11 cellular contexts compared by ENCODE assay signal in the genomic region with DNA sequence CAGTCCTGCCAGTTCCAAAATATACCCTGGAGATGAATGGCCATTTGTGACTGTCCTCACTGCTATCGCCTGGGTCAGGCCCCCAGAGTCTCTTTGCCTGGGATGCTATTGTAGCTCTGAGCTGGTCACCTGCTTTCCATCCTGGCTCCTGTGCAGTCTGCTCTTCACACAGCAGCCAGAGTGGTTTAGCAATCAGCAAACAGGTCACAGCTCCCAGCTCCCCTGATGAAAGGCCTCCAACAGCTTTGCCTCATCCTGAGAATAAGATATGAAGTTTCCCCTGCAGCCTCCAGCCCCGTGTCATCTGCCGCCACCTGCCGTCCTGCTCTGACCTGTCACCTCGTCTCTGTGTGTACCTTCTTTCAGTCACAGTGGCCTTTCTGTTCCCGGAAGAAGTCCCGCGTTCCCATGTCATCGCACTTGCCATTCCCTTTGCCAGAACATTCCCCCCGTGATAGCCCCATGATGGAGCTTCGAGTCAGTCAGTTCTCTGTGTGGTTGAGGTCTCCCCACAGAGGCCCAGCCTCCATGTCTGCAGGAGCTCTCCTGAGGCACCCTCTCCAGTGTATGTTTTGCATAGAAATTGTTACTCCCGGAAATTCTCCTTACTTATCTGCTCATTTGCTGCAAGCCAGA.
A peak's percentile ranks its signal among the peaks of the same experiment; 100 is the strongest.
DNase-seq lines count a peak whose midpoint lies in the region; ATAC-seq and TF ChIP-seq lines count a peak whose summit lies in the region.
"Had no signal": no experiment of that assay in that cellular context is flagged by ENCODE, and none has a peak within 500 bp of the region (broad histone marks: within the 10 kb centered on the region; RNA-seq: fewer than 3 reads in every experiment).

No MANE protein-coding gene starts in this region.

- peaks cover 13% of the 10 kb centered on the region for H3K79me2 ChIP-seq in DOHH2 (ENCODE audit: control insufficient read depth, low read length)

- H3K4me1 Mint-ChIP-seq in memory B cell = peaks cover 32% of the 10 kb centered on the region

- peak; percentile 97 for DNase-seq in NCI-H146 treated with DMSO at 0.1 percent for 48 hours (lab: John Stamatoyannopoulos, UW; ENCODE audit: unreplicated experiment)
- DNase-seq in SHP77 treated with DMSO at 0.1 percent for 48 hours (lab: John Stamatoyannopoulos, UW) = peak; percentile 75
- no peak for DNase-seq in memory B cell (ENCODE audit: low spot score in 2 of 2)
- no peak for DNase-seq in kidney tubule cell (ENCODE audit: low spot score)
- DNase-seq in T-helper 1 cell = no peak
- DNase-seq: CD4-positive, alpha-beta memory T cell; NCI-H226; stimulated activated CD8-positive, alpha-beta memory T cell treated with anti-CD3 and anti-CD28 coated beads, Interleukin-4, amount 100 ng/mL, for 48 hours had no signal

- H3K4me2 ChIP-seq in DOHH2 (ENCODE audit: low read length) = peak overlapping the region; percentile 87

- H3K9me3 ChIP-seq in DOHH2 (ENCODE audit: control insufficient read depth, insufficient read depth, low read length) = no peaks in the 10 kb centered on the region
- H3K9me3 ChIP-seq in gastroesophageal sphincter = no peaks in the 10 kb centered on the region

- TF ChIP-seq EP300 in gastroesophageal sphincter (IDR thresholded peaks at IDR 0.05) = no peak

- TF ChIP-seq CTCF in DOHH2 (IDR thresholded peaks at IDR 0.05; ENCODE audit: low read depth, low read length, poor library complexity, severe bottlenecking) = peak; percentile 58
- TF ChIP-seq CTCF in gastroesophageal sphincter (IDR thresholded peaks at IDR 0.05) = no peak

- H3K27ac Mint-ChIP-seq in memory B cell = peak overlapping the region; percentile 30

- H3K27me3 ChIP-seq in DOHH2 (ENCODE audit: control insufficient read depth, low read length) (no peaks in the 10 kb centered on the region), gastroesophageal sphincter (no peaks in the 10 kb centered on the region)

- H3K9me2 ChIP-seq in DOHH2 (replicated peaks; ENCODE audit: control insufficient read depth, low read length) = no peaks in the 10 kb centered on the region

- H3K4me3 Mint-ChIP-seq in memory B cell = no peak overlapping the region
- H3K4me3 Mint-ChIP-seq: CD4-positive, alpha-beta memory T cell had no signal

- no peak for ATAC-seq in memory B cell (ENCODE audit: low read depth)
- no peak for ATAC-seq in gastroesophageal sphincter
- ATAC-seq in GM19463 (IDR thresholded peaks at IDR 0.05; ENCODE audit: unreplicated experiment) = no peak

- no peaks in the 10 kb centered on the region for H4K20me1 ChIP-seq in DOHH2 (ENCODE audit: control insufficient read depth, insufficient read depth, low read depth, low read length)

- 83 to 84% methylated on average over 11 to 12 of the region's 12 CpGs for WGBS in gastroesophageal sphincter (ENCODE audit: low coverage in 1 of 2), 2 donors

- TF ChIP-seq POLR2A in gastroesophageal sphincter (IDR thresholded peaks at IDR 0.05) = no peak

- H3K4me1 ChIP-seq in DOHH2 (ENCODE audit: control insufficient read depth, low read length) = peaks cover 69% of the 10 kb centered on the region
- H3K4me1 ChIP-seq in gastroesophageal sphincter = peaks cover 0 to 9% (median 0%) of the 10 kb centered on the region in 3 donors

- no peaks in the 10 kb centered on the region for H3K27me3 Mint-ChIP-seq in memory B cell
- H3K27me3 Mint-ChIP-seq: CD4-positive, alpha-beta memory T cell had no signal

- peak overlapping the region; percentile 37 for H3K4me3 ChIP-seq in DOHH2 (ENCODE audit: low read length)
- no peak overlapping the region for H3K4me3 ChIP-seq in gastroesophageal sphincter

- H3K36me3 ChIP-seq in DOHH2 (ENCODE audit: control insufficient read depth, low read length) (peaks cover 10% of the 10 kb centered on the region), gastroesophageal sphincter (no peaks in the 10 kb centered on the region)

- peaks cover 22% of the 10 kb centered on the region for H3K36me3 Mint-ChIP-seq in memory B cell

- H3K27ac ChIP-seq in DOHH2 (ENCODE audit: low read depth, low read length) = peak overlapping the region; percentile 87
- H3K27ac ChIP-seq in gastroesophageal sphincter = no peak overlapping the region

- no peaks in the 10 kb centered on the region; the same call in 1 of the 2 replicates for H3F3A ChIP-seq in DOHH2 (ENCODE audit: control insufficient read depth, insufficient read depth)

- no peaks in the 10 kb centered on the region for H3K9me3 Mint-ChIP-seq in memory B cell
- H3K9me3 Mint-ChIP-seq: CD4-positive, alpha-beta memory T cell had no signal

Comparison
In these comparisons a context has a peak if more than half of its experiments do, and no peak if none do; other contexts are left out.
1. DNase-seq: peak in NCI-H146 treated with DMSO at 0.1 percent for 48 hours (single experiment) and SHP77 treated with DMSO at 0.1 percent for 48 hours (single experiment); none in memory B cell (0 of 2), kidney tubule cell (single experiment) and T-helper 1 cell (0 of 5).